In genomic region chr5:148903587-148903986, GRCh38 we compare ENCODE assay signal across 13 cellular contexts.
A peak's percentile ranks its signal among the peaks of the same experiment; 100 is the strongest.
DNase-seq lines count a peak whose midpoint lies in the region; ATAC-seq and TF ChIP-seq lines count a peak whose summit lies in the region.
"Had no signal": no experiment of that assay in that cellular context is flagged by ENCODE, and none has a peak within 500 bp of the region (broad histone marks: within the 10 kb centered on the region; RNA-seq: fewer than 3 reads in every experiment).

No MANE protein-coding gene starts in this region.

- peak overlapping the region; percentile 88; the same call in 1 of the 2 replicates for H3K27ac ChIP-seq in C4-2B
- H3K27ac ChIP-seq in left lung, result peak overlapping the region in 1 of 2 donors; percentile 45
- H3K27ac ChIP-seq in prostate gland, result peak overlapping the region; percentile 77 to 88
- peak overlapping the region; percentile 65 to 66 for H3K27ac ChIP-seq in tibial artery
- H3K27ac ChIP-seq: BLaER1, GM23248 had no signal

- H3K4me1 ChIP-seq in left lung (peaks cover 6 to 8% of the 10 kb centered on the region in 2 donors), prostate gland (replicated peaks) (peaks cover 11% of the 10 kb centered on the region), tibial artery (peaks cover 0 to 35% (median 25%) of the 10 kb centered on the region in 4 donors)

- no peak for TF ChIP-seq POLR2A in prostate gland (IDR thresholded peaks at IDR 0.05)

- H3K36me3 ChIP-seq in left lung (no peaks in the 10 kb centered on the region), prostate gland (no peaks in the 10 kb centered on the region), tibial artery (no peaks in the 10 kb centered on the region)
- H3K36me3 ChIP-seq: BLaER1 had no signal

- no peaks in the 10 kb centered on the region for H3K9me3 ChIP-seq in left lung
- H3K9me3 ChIP-seq in prostate gland, result no peaks in the 10 kb centered on the region
- H3K9me3 ChIP-seq in tibial artery, result no peaks in the 10 kb centered on the region
- H3K9me3 ChIP-seq: BLaER1 had no signal

- no peak for DNase-seq in left lung
- DNase-seq in prostate gland (ENCODE audit: low spot score), result no peak
- DNase-seq in tibial artery, result no peak
- DNase-seq in hypothalamus (lab: John Stamatoyannopoulos, UW), result no peak
- DNase-seq in foreskin melanocyte, result no peak
- DNase-seq: CD4-positive, CD25-positive, alpha-beta regulatory T cell; DMS53; GM23248 had no signal

- H3K27me3 ChIP-seq in left lung (no peaks in the 10 kb centered on the region), prostate gland (replicated peaks; ENCODE audit: insufficient read depth) (no peaks in the 10 kb centered on the region), tibial artery (no peaks in the 10 kb centered on the region)
- H3K27me3 ChIP-seq: BLaER1 had no signal

- H3K4me3 ChIP-seq in left lung (no peak overlapping the region), prostate gland (no peak overlapping the region), tibial artery (no peak overlapping the region)
- H3K4me3 ChIP-seq: BLaER1, GM23248 had no signal

- ATAC-seq in left lung, result peak; percentile 93
- ATAC-seq in GM19328 (IDR thresholded peaks at IDR 0.05; ENCODE audit: unreplicated experiment), result no peak
- ATAC-seq in HG02938 (IDR thresholded peaks at IDR 0.05; ENCODE audit: unreplicated experiment), result no peak
- ATAC-seq: HCT116 had no signal

- intact Hi-C loops in left lung (cut with DNase I), result no loop called here
- intact Hi-C loops in prostate gland (cut with DNase I), result no loop called here
- intact Hi-C loops in tibial artery (cut with DNase I; ENCODE audit: low total_unique reads), result no loop called here

- 64% methylated on average over 2 of the region's 2 CpGs for WGBS in prostate gland

- TF ChIP-seq CTCF in C4-2B (conservative IDR thresholded peaks at IDR 0.05) (no peak), left lung (IDR thresholded peaks at IDR 0.05) (no peak), prostate gland (IDR thresholded peaks at IDR 0.05) (no peak), tibial artery (IDR thresholded peaks at IDR 0.05) (no peak)
